Comparison of ENCODE assay signal across 1 cellular context in genomic region chr17:12964162-12964561, GRCh38.
TF ChIP-seq lines count a peak whose summit lies in the region.

No MANE protein-coding gene starts in this region.

TF ChIP-seq in HepG2, 621 proteins besides CTCF, POLR2A, EP300 and RAD21 (continued from another document):
- TF ChIP-seq ZHX1 (CRISPR knock-in tag; IDR thresholded peaks at IDR 0.05; ENCODE audit: low read depth) (no peak), KDM1A (CRISPR knock-in tag; IDR thresholded peaks at IDR 0.05) (no peak), TOPORS (CRISPR knock-in tag; IDR thresholded peaks at IDR 0.05) (no peak), CCDC6 (CRISPR knock-in tag; IDR thresholded peaks at IDR 0.05) (no peak), REPIN1 (CRISPR knock-in tag; IDR thresholded peaks at IDR 0.05; ENCODE audit: borderline replicate concordance, low read depth) (no peak), ZSCAN5A (CRISPR knock-in tag; IDR thresholded peaks at IDR 0.05; ENCODE audit: borderline replicate concordance) (no peak), KAT2B (IDR thresholded peaks at IDR 0.05; ENCODE audit: borderline replicate concordance, low read depth, low read length) (no peak), E2F1 (CRISPR knock-in tag; IDR thresholded peaks at IDR 0.05) (no peak), ZNF598 (CRISPR knock-in tag; IDR thresholded peaks at IDR 0.05; ENCODE audit: borderline replicate concordance) (no peak), ELK4 (CRISPR knock-in tag; IDR thresholded peaks at IDR 0.05; ENCODE audit: borderline replicate concordance) (no peak), ZNF597 (CRISPR knock-in tag; IDR thresholded peaks at IDR 0.05) (no peak), PAF1 (CRISPR knock-in tag; IDR thresholded peaks at IDR 0.05) (no peak), FOXM1 (CRISPR knock-in tag; IDR thresholded peaks at IDR 0.05) (no peak)
TF ChIP-seq in HepG2: peak in this region for 0.
